In genomic region chr2:232219496-232219870, GRCh38 we compare ENCODE assay signal across 17 cellular contexts.
DNase-seq lines count a peak whose midpoint lies in the region; ATAC-seq and TF ChIP-seq lines count a peak whose summit lies in the region.
"Had no signal": no experiment of that assay in that cellular context is flagged by ENCODE, and none has a peak within 500 bp of the region (broad histone marks: within the 10 kb centered on the region; RNA-seq: fewer than 3 reads in every experiment).

No MANE protein-coding gene starts in this region.

- intact Hi-C loops in psoas muscle (cut with DNase I) = no loop called here

- H3K4me2 ChIP-seq in DND-41 (ENCODE audit: insufficient read depth, low read length) = peak overlapping the region; percentile 18; the same call in 1 of the 2 replicates
- H3K4me2 ChIP-seq in SU-DHL-6 (ENCODE audit: low read depth, low read length, poor library complexity, severe bottlenecking) = peak overlapping the region; percentile 17

- H3K27ac Mint-ChIP-seq in memory B cell = peak overlapping the region; percentile 77

- H2AFZ ChIP-seq in DND-41 (ENCODE audit: low read depth, low read length) (no peak overlapping the region), SU-DHL-6 (ENCODE audit: low read depth, low read length, severe bottlenecking) (peak overlapping the region; percentile 30)

- H3K9me3 ChIP-seq in DND-41 (ENCODE audit: insufficient read depth, low read length, severe bottlenecking) (no peaks in the 10 kb centered on the region), KOPT-K1 (ENCODE audit: insufficient read depth, low read length, poor library complexity, severe bottlenecking) (no peaks in the 10 kb centered on the region), SU-DHL-6 (ENCODE audit: insufficient read depth, low read length) (no peaks in the 10 kb centered on the region), psoas muscle (no peaks in the 10 kb centered on the region)
- H3K9me3 ChIP-seq: body of pancreas, gastrocnemius medialis, thoracic aorta had no signal

- H3K27me3 ChIP-seq in DND-41 (ENCODE audit: insufficient read depth, low read length, poor library complexity) (no peaks in the 10 kb centered on the region), SU-DHL-6 (ENCODE audit: low read length) (no peaks in the 10 kb centered on the region), psoas muscle (ENCODE audit: insufficient read depth in 3 of 3, low read length in 2 of 3) (no peaks in the 10 kb centered on the region)
- H3K27me3 ChIP-seq: body of pancreas, gastrocnemius medialis had no signal

- no peaks in the 10 kb centered on the region for H3F3A ChIP-seq in SU-DHL-6 (ENCODE audit: insufficient read depth)

- H3K79me2 ChIP-seq in DND-41 (ENCODE audit: insufficient read depth, low read length) (no peaks in the 10 kb centered on the region), SU-DHL-6 (ENCODE audit: insufficient read depth, low read length) (no peaks in the 10 kb centered on the region)

- peaks cover 7% of the 10 kb centered on the region; the same call in 1 of the 2 replicates for H3K36me3 ChIP-seq in DND-41 (ENCODE audit: insufficient read depth, low read length)
- no peaks in the 10 kb centered on the region for H3K36me3 ChIP-seq in KOPT-K1 (ENCODE audit: insufficient read depth, low read length)
- H3K36me3 ChIP-seq in SU-DHL-6 (ENCODE audit: low read length) = no peaks in the 10 kb centered on the region
- H3K36me3 ChIP-seq in psoas muscle (ENCODE audit: insufficient read depth in 1 of 2, low read depth in 1 of 2) = no peaks in the 10 kb centered on the region
- H3K36me3 ChIP-seq: gastrocnemius medialis, thoracic aorta had no signal

- H3K4me3 ChIP-seq in DND-41 (ENCODE audit: low read depth in 1 of 2, low read length in 2 of 2) (no peak overlapping the region), SU-DHL-6 (ENCODE audit: insufficient read depth, low read length, poor library complexity, severe bottlenecking) (no peak overlapping the region), psoas muscle (no peak overlapping the region)
- H3K4me3 ChIP-seq: body of pancreas, gastrocnemius medialis, skin epidermis, thoracic aorta had no signal

- DNase-seq in DND-41 (peak; percentile 59), memory B cell (ENCODE audit: low spot score in 2 of 2) (peak in 1 of 2 donors; percentile 15), psoas muscle (no peak), retina (no peak)
- DNase-seq: body of pancreas; cortex of kidney; gastrocnemius medialis; Karpas-422; NCI-H1694; stimulated activated CD4-positive, alpha-beta T cell treated with anti-CD3 and anti-CD28 coated beads, Interleukin-4, amount 100 ng/mL, for 4 hours; SW 1271 had no signal

- H3K4me3 Mint-ChIP-seq in memory B cell = peak overlapping the region; percentile 18

- peaks cover 4% of the 10 kb centered on the region for H3K36me3 Mint-ChIP-seq in memory B cell

- 67 to 76% (median 70%) methylated on average over 2 of the region's 2 CpGs for WGBS in psoas muscle, 3 donors

- H3K9me3 Mint-ChIP-seq in memory B cell = no peaks in the 10 kb centered on the region

- H3K9ac ChIP-seq in DND-41 (ENCODE audit: low read depth, low read length) (no peak overlapping the region), SU-DHL-6 (ENCODE audit: low read length) (no peak overlapping the region)

- no peaks in the 10 kb centered on the region for H3K9me2 ChIP-seq in SU-DHL-6 (replicated peaks; ENCODE audit: insufficient read depth, low read length)

- peaks cover 21% of the 10 kb centered on the region for H3K4me1 ChIP-seq in DND-41 (ENCODE audit: insufficient read depth, low read length)
- no peaks in the 10 kb centered on the region for H3K4me1 ChIP-seq in psoas muscle
- H3K4me1 ChIP-seq: body of pancreas, gastrocnemius medialis had no signal

- H3K27ac ChIP-seq in DND-41 (ENCODE audit: low read length) (peak overlapping the region; percentile 74), KOPT-K1 (ENCODE audit: low read depth, low read length, poor library complexity, severe bottlenecking) (peak overlapping the region; percentile 53), SU-DHL-6 (ENCODE audit: low read depth, low read length) (peak overlapping the region; percentile 8; the same call in 1 of the 2 replicates), psoas muscle (no peak overlapping the region)
- H3K27ac ChIP-seq: body of pancreas, gastrocnemius medialis, skin epidermis, thoracic aorta had no signal

- H4K20me1 ChIP-seq in DND-41 (ENCODE audit: insufficient read depth, low read length) = no peaks in the 10 kb centered on the region
- H4K20me1 ChIP-seq in SU-DHL-6 (ENCODE audit: low read depth, low read length) = no peaks in the 10 kb centered on the region

- peak; percentile 96 for ATAC-seq in DND-41 (ENCODE audit: insufficient read depth, low read depth)
- peak; percentile 100 for ATAC-seq in memory B cell (ENCODE audit: low read depth)
- ATAC-seq in psoas muscle = no peak
- no peak for ATAC-seq in GM18867 (IDR thresholded peaks at IDR 0.05; ENCODE audit: unreplicated experiment)
- ATAC-seq: body of pancreas, gastrocnemius medialis, Panc1 had no signal

- TF ChIP-seq CTCF in DND-41 (IDR thresholded peaks at IDR 0.05; ENCODE audit: borderline replicate concordance, extremely low read depth, low read length, poor library complexity, severe bottlenecking) = no peak
- no peak for TF ChIP-seq CTCF in SU-DHL-6 (IDR thresholded peaks at IDR 0.05; ENCODE audit: insufficient read depth, low read length, poor library complexity, severe bottlenecking)
- TF ChIP-seq CTCF in psoas muscle (IDR thresholded peaks at IDR 0.05) = no peak

- H3K4me1 Mint-ChIP-seq in memory B cell = peaks cover 18% of the 10 kb centered on the region

- H3K27me3 Mint-ChIP-seq in memory B cell = no peaks in the 10 kb centered on the region

Comparison
In these comparisons a context has a peak if more than half of its experiments do, and no peak if none do; other contexts are left out.
1. ATAC-seq: peak in DND-41 (single experiment) and memory B cell (single experiment); none in psoas muscle (0 of 4) and GM18867 (single experiment).